ENCODE assay signal across 28 cellular contexts in the genomic region with DNA sequence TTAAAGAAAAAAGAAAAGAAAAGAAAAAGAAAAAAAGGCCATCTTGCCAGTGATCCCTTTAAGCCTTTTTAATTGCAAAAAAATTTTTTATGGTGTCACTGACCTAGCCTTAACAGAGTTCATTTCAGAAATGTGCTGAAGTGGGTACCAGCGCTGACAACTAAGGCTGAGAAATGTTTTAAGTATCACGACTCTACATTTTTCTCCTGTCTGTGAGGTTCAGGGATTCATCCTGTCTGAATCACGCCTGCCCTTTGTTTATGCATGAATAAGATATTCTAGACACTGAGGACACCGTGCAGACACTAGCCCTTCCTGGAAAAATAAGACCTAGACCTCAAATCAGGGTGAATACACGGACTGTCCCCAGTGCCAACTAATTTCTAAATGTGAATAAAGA.
DNase-seq lines count a peak whose midpoint lies in the region; ATAC-seq and TF ChIP-seq lines count a peak whose summit lies in the region.
"Had no signal": no experiment of that assay in that cellular context is flagged by ENCODE, and none has a peak within 500 bp of the region (broad histone marks: within the 10 kb centered on the region; RNA-seq: fewer than 3 reads in every experiment).

No MANE protein-coding gene starts in this region.

- H4K8ac ChIP-seq in mesenchymal stem cell (ENCODE audit: low read length): no peak overlapping the region

- H3K23ac ChIP-seq in mesenchymal stem cell (ENCODE audit: low read length in 2 of 2): no peak overlapping the region

- H3K27me3 ChIP-seq in mesenchymal stem cell (ENCODE audit: control insufficient read depth in 1 of 2, insufficient read depth in 1 of 2, low read length in 2 of 2) (peaks cover 0 to 15% of the 10 kb centered on the region in 2 experiments), BE2C (no peaks in the 10 kb centered on the region)
- H3K27me3 ChIP-seq: body of pancreas, gastrocnemius medialis, neural progenitor cell, stomach, uterus had no signal

- 27% methylated on average over 5 of the region's 5 CpGs for WGBS in mesenchymal stem cell

- H2BK120ac ChIP-seq in mesenchymal stem cell (ENCODE audit: low read depth, low read length): no peak overlapping the region

- no peak overlapping the region for H3K18ac ChIP-seq in mesenchymal stem cell (ENCODE audit: low read depth in 1 of 2, low read length in 2 of 2)

- in situ Hi-C loops in astrocyte of the spinal cord (cut with HindIII; ENCODE audit: low sequenced_read_pairs): no loop called here

- H2BK15ac ChIP-seq in mesenchymal stem cell (ENCODE audit: low read depth, poor library complexity, severe bottlenecking): no peak overlapping the region

- H3K4me1 ChIP-seq in mesenchymal stem cell (ENCODE audit: control insufficient read depth, insufficient read depth, low read depth, low read length) (no peaks in the 10 kb centered on the region), BE2C (no peaks in the 10 kb centered on the region)
- H3K4me1 ChIP-seq: gastrocnemius medialis, uterus had no signal

- H2BK5ac ChIP-seq in mesenchymal stem cell (ENCODE audit: low read depth, low read length, poor library complexity, severe bottlenecking): no peak overlapping the region

- H3K4ac ChIP-seq in mesenchymal stem cell (ENCODE audit: low read depth in 1 of 2, low read length in 2 of 2): no peak overlapping the region

- no peaks in the 10 kb centered on the region for H3K36me3 ChIP-seq in mesenchymal stem cell (ENCODE audit: control insufficient read depth in 1 of 2, insufficient read depth in 2 of 2, low read depth in 1 of 2, low read length in 2 of 2)
- H3K36me3 ChIP-seq in BE2C: no peaks in the 10 kb centered on the region
- H3K36me3 ChIP-seq: gastrocnemius medialis, neural progenitor cell, stomach, uterus, WERI-Rb-1 had no signal

- H2AK5ac ChIP-seq in mesenchymal stem cell (ENCODE audit: low read length, severe bottlenecking): no peak overlapping the region

- H3K4me2 ChIP-seq in mesenchymal stem cell (ENCODE audit: low read length, poor library complexity, severe bottlenecking): no peak overlapping the region
- H3K4me2 ChIP-seq: neural progenitor cell had no signal

- H2BK12ac ChIP-seq in mesenchymal stem cell (ENCODE audit: low read length in 2 of 2): no peak overlapping the region

- peak overlapping the region; percentile 38 for H3K27ac ChIP-seq in mesenchymal stem cell (ENCODE audit: low read length, poor library complexity, severe bottlenecking)
- H3K27ac ChIP-seq: body of pancreas, gastrocnemius medialis, neural progenitor cell, RWPE1, stomach, uterus, WERI-Rb-1 had no signal

- no peaks in the 10 kb centered on the region for H3K9me3 ChIP-seq in mesenchymal stem cell (ENCODE audit: control insufficient read depth, low read length)
- H3K9me3 ChIP-seq in BE2C: no peaks in the 10 kb centered on the region
- H3K9me3 ChIP-seq: body of pancreas, gastrocnemius medialis, stomach, uterus had no signal

- no peak for TF ChIP-seq CTCF in astrocyte of the spinal cord (IDR thresholded peaks at IDR 0.05; ENCODE audit: low read depth, low read length)
- TF ChIP-seq CTCF in BE2C (IDR thresholded peaks at IDR 0.05; ENCODE audit: low read depth, low read length): no peak

- no peak overlapping the region for H2AFZ ChIP-seq in mesenchymal stem cell (ENCODE audit: low read depth, low read length)
- H2AFZ ChIP-seq: neural progenitor cell had no signal

- DNase-seq in AG20443 (ENCODE audit: low spot score) (peak; percentile 24), HT1080 (ENCODE audit: low read depth) (peak; percentile 15), astrocyte of the spinal cord (ENCODE audit: low read depth, low spot score) (peak; percentile 36), mesenchymal stem cell (peak; percentile 58), BE2C (no peak)
- DNase-seq in activated CD8-positive, alpha-beta memory T cell treated with anti-CD3 and anti-CD28 coated beads for 24 hours: no peak
- DNase-seq: activated CD4-positive, alpha-beta T cell treated with anti-CD3 and anti-CD28 coated beads, Interleukin-2, amount 10 ng/mL, durations not matched to agents 24 days and 14 days; activated gamma-delta T cell treated with Interleukin-2 at 50 U/mL for 16 hours; activated T-cell treated with anti-CD3 and anti-CD28 coated beads, Interleukin-2, amount 50 U/mL, for 24 hours; body of pancreas; CD4-positive, alpha-beta memory T cell; gastrocnemius medialis; immature natural killer cell; NCI-H1048; NCI-H1694 treated with DMSO at 0.1 percent for 48 hours; NCI-H2171; NCI-H510A; right cardiac atrium; stimulated activated CD4-positive, alpha-beta T cell treated with anti-CD3 and anti-CD28 coated beads, Interleukin-4, amount 100 ng/mL, for 1 hour; stomach; T-cell; uterus; WERI-Rb-1 had no signal

- H3K4me3 ChIP-seq in astrocyte of the spinal cord (ENCODE audit: low read depth, low read length): no peak overlapping the region
- no peak overlapping the region for H3K4me3 ChIP-seq in mesenchymal stem cell (ENCODE audit: insufficient read depth in 1 of 2, low read depth in 1 of 2, low read length in 2 of 2)
- H3K4me3 ChIP-seq in BE2C (ENCODE audit: low read depth, low read length): no peak overlapping the region
- H3K4me3 ChIP-seq: body of pancreas, gastrocnemius medialis, neural progenitor cell, stomach, uterus had no signal

- no peak overlapping the region for H3K9ac ChIP-seq in mesenchymal stem cell (ENCODE audit: low read length)
- H3K9ac ChIP-seq: neural progenitor cell had no signal

- no peak overlapping the region for H3K14ac ChIP-seq in mesenchymal stem cell (ENCODE audit: low read length in 2 of 2)

- no peaks in the 10 kb centered on the region for H3K79me1 ChIP-seq in mesenchymal stem cell (replicated peaks; ENCODE audit: low read length, poor library complexity, severe bottlenecking)

- no peak overlapping the region for H4K91ac ChIP-seq in mesenchymal stem cell (ENCODE audit: low read length)

- ATAC-seq in HG02973 (IDR thresholded peaks at IDR 0.05; ENCODE audit: unreplicated experiment): no peak
- ATAC-seq in GM18511 (IDR thresholded peaks at IDR 0.05; ENCODE audit: unreplicated experiment): no peak
- ATAC-seq: body of pancreas, gastrocnemius medialis, left lobe of liver, right cardiac atrium, T-cell had no signal

Comparison
In these comparisons a context has a peak if more than half of its experiments do, and no peak if none do; other contexts are left out.
1. DNase-seq: peak in AG20443 (single experiment), HT1080 (single experiment), astrocyte of the spinal cord (single experiment) and mesenchymal stem cell (single experiment); none in BE2C (single experiment) and activated CD8-positive, alpha-beta memory T cell treated with anti-CD3 and anti-CD28 coated beads for 24 hours (single experiment).